ENCODE assay signal across 20 cellular contexts in the genomic region with DNA sequence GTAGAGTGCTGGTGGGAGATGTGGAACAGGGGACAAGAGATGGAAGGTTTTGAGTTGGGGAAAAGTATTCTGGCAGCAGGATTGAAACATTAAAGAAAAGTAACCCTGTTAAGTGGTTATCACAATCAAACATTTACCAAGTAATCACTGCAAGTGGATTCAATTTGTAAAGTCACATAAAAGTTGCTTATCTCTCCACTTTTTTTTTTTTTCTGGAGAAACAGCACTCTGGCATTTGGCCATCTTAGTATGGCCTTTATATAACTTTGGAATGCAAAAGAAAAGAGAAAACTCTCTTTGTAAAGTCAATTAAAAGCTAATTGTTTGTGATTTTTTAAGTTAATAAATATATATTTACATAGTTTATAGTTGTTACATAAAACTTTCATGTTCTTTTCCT.
"Had no signal": no experiment of that assay in that cellular context is flagged by ENCODE, and none has a peak within 500 bp of the region (broad histone marks: within the 10 kb centered on the region; RNA-seq: fewer than 3 reads in every experiment).

No MANE protein-coding gene starts in this region.

- H3K4me3 Mint-ChIP-seq: activated naive CD4-positive, alpha-beta T cell treated with anti-CD3 and anti-CD28 coated beads for 36 hours; activated T-helper 17 cell treated with anti-CD3 and anti-CD28 coated beads, Interleukin-2, amount 50 U/mL, for 72 hours; neural crest cell had no signal

- H3K27me3 ChIP-seq: gastroesophageal sphincter, heart right ventricle, right lobe of liver, tibial nerve, vagina had no signal

- H3K9me3 Mint-ChIP-seq: activated naive CD4-positive, alpha-beta T cell treated with anti-CD3 and anti-CD28 coated beads for 36 hours; activated T-helper 17 cell treated with anti-CD3 and anti-CD28 coated beads, Interleukin-2, amount 50 U/mL, for 72 hours; neural crest cell had no signal

- H3K4me2 ChIP-seq: smooth muscle cell had no signal

- H3K36me3 ChIP-seq: gastroesophageal sphincter, heart right ventricle, right lobe of liver, tibial nerve, vagina had no signal

- DNase-seq: activated naive CD4-positive, alpha-beta T cell treated with anti-CD3 and anti-CD28 coated beads for 36 hours; activated T-cell treated with anti-CD3 and anti-CD28 coated beads for 4 hours; amniotic stem cell; heart right ventricle; left colon; psoas muscle; right lobe of liver; stimulated activated CD4-positive, alpha-beta T cell treated with anti-CD3 and anti-CD28 coated beads, Interleukin-4, amount 100 ng/mL, for 4 hours; stimulated activated CD8-positive, alpha-beta memory T cell treated with anti-CD3 and anti-CD28 coated beads, Interleukin-4, amount 100 ng/mL, for 48 hours; stimulated activated naive CD4-positive, alpha-beta T cell treated with Interleukin-2 at 50 U/mL for 16 hours; substantia nigra; T-helper 9 cell had no signal

- H3K27me3 Mint-ChIP-seq: activated T-helper 17 cell treated with anti-CD3 and anti-CD28 coated beads, Interleukin-2, amount 50 U/mL, for 72 hours had no signal

- H3K4me3 ChIP-seq: gastroesophageal sphincter, heart right ventricle, psoas muscle, right lobe of liver, smooth muscle cell, tibial nerve, vagina had no signal

- ATAC-seq: activated T-helper 17 cell treated with anti-CD3 and anti-CD28 coated beads, Interleukin-2, amount 50 U/mL, for 72 hours; gastroesophageal sphincter; heart right ventricle; psoas muscle; right lobe of liver had no signal

- H3K9me3 ChIP-seq: gastroesophageal sphincter, heart right ventricle, psoas muscle, right lobe of liver, tibial nerve, vagina had no signal

- FAIRE-seq: colon, endometrium had no signal

- H3K27ac ChIP-seq: gastroesophageal sphincter, psoas muscle, right lobe of liver, tibial nerve, vagina had no signal

- H3K27ac Mint-ChIP-seq: activated naive CD4-positive, alpha-beta T cell treated with anti-CD3 and anti-CD28 coated beads for 36 hours; activated T-helper 17 cell treated with anti-CD3 and anti-CD28 coated beads, Interleukin-2, amount 50 U/mL, for 72 hours had no signal

- H3K4me1 ChIP-seq: psoas muscle, right lobe of liver had no signal
